In the genomic region with DNA sequence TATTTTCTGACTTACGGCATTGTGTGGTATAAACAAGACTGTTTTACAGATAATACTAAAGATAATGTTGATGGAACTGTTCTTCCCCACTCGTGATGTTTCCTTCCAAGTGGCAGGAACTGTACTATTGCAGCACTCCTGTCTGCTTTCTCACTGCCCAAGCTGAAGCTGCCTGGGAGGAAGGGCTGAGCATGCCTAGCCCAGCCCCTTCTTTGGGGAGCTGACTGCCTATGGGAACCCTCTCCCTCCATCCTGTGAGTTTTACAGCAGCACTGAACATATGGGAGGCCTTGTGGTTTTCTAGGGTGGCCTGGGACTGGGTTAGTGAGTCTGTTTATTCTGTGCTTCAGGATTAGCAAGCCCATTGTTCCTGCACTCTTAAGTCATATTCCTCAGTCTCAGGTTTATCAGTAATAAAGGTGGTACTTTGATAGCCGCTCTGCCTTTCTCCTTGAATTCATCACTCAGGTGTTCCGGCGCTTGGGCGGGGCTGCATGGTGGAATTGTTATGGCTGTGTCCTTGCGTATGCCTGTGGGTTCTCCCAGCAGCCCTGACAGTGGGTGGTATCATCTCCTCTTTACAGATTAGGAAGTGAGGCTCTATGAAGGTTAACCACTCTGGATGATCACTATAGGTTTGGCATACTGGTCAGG, we compare ENCODE assay signal across 8 cellular contexts.
DNase-seq lines count a peak whose midpoint lies in the region; ATAC-seq, FAIRE-seq and TF ChIP-seq lines count a peak whose summit lies in the region.

No MANE protein-coding gene starts in this region.

- H3K36me3 ChIP-seq in bronchial epithelial cell (ENCODE audit: control insufficient read depth, insufficient read depth, low read length) (no peaks in the 10 kb centered on the region), left lung (no peaks in the 10 kb centered on the region)

- CTCF ChIA-PET in HEK293T (lab: Yijun Ruan, JAX), result no interaction called here

- DNase-seq in EH (ENCODE audit: low read depth), result peak; percentile 86
- peak; percentile 83 for DNase-seq in NCI-H2171 treated with DMSO at 0.1 percent for 48 hours (lab: John Stamatoyannopoulos, UW)
- peak; percentile 74 for DNase-seq in bronchial epithelial cell (ENCODE audit: low read depth)
- DNase-seq in left lung, result peak in 1 of 2 donors; percentile 37
- no peak for DNase-seq in RKO (ENCODE audit: low spot score)
- DNase-seq in NK-92 (lab: John Stamatoyannopoulos, UW; ENCODE audit: unreplicated experiment), result no peak
- DNase-seq in HEK293T (ENCODE audit: extremely low spot score), result no peak
- DNase-seq in NCI-H187 (lab: John Stamatoyannopoulos, UW), result no peak

- H3K4me1 ChIP-seq in left lung, result peaks cover 9 to 13% of the 10 kb centered on the region in 2 donors

- peak; percentile 76 for ATAC-seq in left lung

- intact Hi-C loops in left lung (cut with DNase I), result no loop called here

- peak overlapping the region; percentile 51 for H3K4me3 ChIP-seq in bronchial epithelial cell (ENCODE audit: low read depth, low read length)
- peak overlapping the region in 1 of 2 donors; percentile 3 for H3K4me3 ChIP-seq in left lung

- no peak for TF ChIP-seq CTCF in bronchial epithelial cell (IDR thresholded peaks at IDR 0.05; ENCODE audit: insufficient read depth, low read length, severe bottlenecking)
- no peak for TF ChIP-seq CTCF in left lung (IDR thresholded peaks at IDR 0.05)

- POLR2A ChIA-PET in HEK293T (lab: Yijun Ruan, JAX), result no interaction called here

- H3K27ac ChIP-seq in left lung, result peak overlapping the region; percentile 52 to 62

- no peak for FAIRE-seq in bronchial epithelial cell (lab: Jason Lieb, UNC)

- H3K27me3 ChIP-seq in bronchial epithelial cell (ENCODE audit: control insufficient read depth, insufficient read depth, low read length), result no peaks in the 10 kb centered on the region
- no peaks in the 10 kb centered on the region for H3K27me3 ChIP-seq in left lung

- no peaks in the 10 kb centered on the region for H3K9me3 ChIP-seq in left lung

TF ChIP-seq in HEK293T, 16 proteins besides CTCF, POLR2A, EP300 and RAD21:
- TF ChIP-seq ZNF384 (IDR thresholded peaks at IDR 0.05) (no peak), TARDBP (IDR thresholded peaks at IDR 0.05) (no peak)

Comparison
In these comparisons a context has a peak if more than half of its experiments do, and no peak if none do; other contexts are left out.
1. DNase-seq: peak in EH (single experiment), NCI-H2171 treated with DMSO at 0.1 percent for 48 hours (single experiment) and bronchial epithelial cell (single experiment); none in RKO (single experiment), NK-92 (single experiment), HEK293T (single experiment) and NCI-H187 (0 of 2).